33 cellular contexts compared by ENCODE assay signal in genomic region chr10:3380392-3381050, GRCh38.
"Had no signal": no experiment of that assay in that cellular context is flagged by ENCODE, and none has a peak within 500 bp of the region (broad histone marks: within the 10 kb centered on the region; RNA-seq: fewer than 3 reads in every experiment).

No MANE protein-coding gene starts in this region.

- DNase-seq: activated effector memory CD4-positive, alpha-beta T cell treated with anti-CD3 and anti-CD28 coated beads, Interleukin-2, amount 50 U/mL, for 16 hours; activated effector memory CD4-positive, alpha-beta T cell treated with Interleukin-2 at 50 U/mL for 16 hours; activated gamma-delta T cell; activated gamma-delta T cell treated with Interleukin-2 at 50 U/mL for 16 hours; activated naive CD4-positive, alpha-beta T cell; activated naive CD4-positive, alpha-beta T cell treated with anti-CD3 and anti-CD28 coated beads for 36 hours; activated naive CD4-positive, alpha-beta T cell treated with anti-CD3 and anti-CD28 coated beads, Interleukin-2, amount 10 ng/mL, durations not matched to agents 7 days and 5 days; activated naive CD4-positive, alpha-beta T cell treated with anti-CD3 and anti-CD28 coated beads, Interleukin-2, amount 50 U/mL, for 16 hours; activated naive CD4-positive, alpha-beta T cell treated with Interleukin-2 at 50 U/mL for 16 hours; activated naive CD8-positive, alpha-beta T cell treated with anti-CD3 and anti-CD28 coated beads for 36 hours; activated naive CD8-positive, alpha-beta T cell treated with anti-CD3 and anti-CD28 coated beads, Interleukin-2, amount 10 ng/mL, durations not matched to agents 7 days and 5 days; activated naive CD8-positive, alpha-beta T cell treated with anti-CD3 and anti-CD28 coated beads, Interleukin-2, amount 50 U/mL, for 24 hours; activated T-cell treated with anti-CD3 and anti-CD28 coated beads for 4 hours; activated T-cell treated with anti-CD3 and anti-CD28 coated beads, Interleukin-2, amount 50 U/mL, for 1 hour; activated T-cell treated with anti-CD3 and anti-CD28 coated beads, Interleukin-2, amount 50 U/mL, for 24 hours; activated T-cell treated with anti-CD3 and anti-CD28 coated beads, Interleukin-2, amount 50 U/mL, for 4 hours; activated T-cell treated with anti-CD3 and anti-CD28 coated beads, Interleukin-2, amount 50 U/mL, for 48 hours; activated T-cell treated with anti-CD3 and anti-CD28 coated beads, Interleukin-2, amount 50 U/mL, for 72 hours; adrenal gland; amniotic stem cell; amygdala; aorta; brain microvascular endothelial cell; caudate nucleus; central memory CD4-positive, alpha-beta T cell; cerebellar nuclear complex had no signal

- H3K36me3 ChIP-seq: adrenal gland, ascending aorta, brain microvascular endothelial cell, breast epithelium, cardiac muscle cell had no signal

- FAIRE-seq: astrocyte, bronchial epithelial cell had no signal

- H3K9me3 ChIP-seq: adrenal gland had no signal

- H3K4me1 ChIP-seq: adrenal gland, ascending aorta, breast epithelium had no signal

- H3K4me3 ChIP-seq: adrenal gland, ascending aorta, breast epithelium, cardiac muscle cell had no signal

- H3K27me3 ChIP-seq: adrenal gland, ascending aorta, brain microvascular endothelial cell, breast epithelium, cardiac muscle cell had no signal

- ATAC-seq: activated naive CD4-positive, alpha-beta T cell treated with anti-CD3 and anti-CD28 coated beads, Interleukin-2, amount 50 U/mL, for 72 hours; activated naive CD8-positive, alpha-beta T cell treated with anti-CD3 and anti-CD28 coated beads, Interleukin-2, amount 50 U/mL, for 24 hours; activated T-cell treated with anti-CD3 and anti-CD28 coated beads, Interleukin-2, amount 50 U/mL, for 4 hours; activated T-cell treated with anti-CD3 and anti-CD28 coated beads, Interleukin-2, amount 50 U/mL, for 72 hours; activated T-helper 17 cell treated with anti-CD3 and anti-CD28 coated beads, Interleukin-2, amount 50 U/mL, for 72 hours had no signal

- H3K27ac ChIP-seq: adrenal gland, ascending aorta, brain microvascular endothelial cell, breast epithelium, cardiac muscle cell had no signal
